1 cellular context compared by ENCODE assay signal in the genomic region with DNA sequence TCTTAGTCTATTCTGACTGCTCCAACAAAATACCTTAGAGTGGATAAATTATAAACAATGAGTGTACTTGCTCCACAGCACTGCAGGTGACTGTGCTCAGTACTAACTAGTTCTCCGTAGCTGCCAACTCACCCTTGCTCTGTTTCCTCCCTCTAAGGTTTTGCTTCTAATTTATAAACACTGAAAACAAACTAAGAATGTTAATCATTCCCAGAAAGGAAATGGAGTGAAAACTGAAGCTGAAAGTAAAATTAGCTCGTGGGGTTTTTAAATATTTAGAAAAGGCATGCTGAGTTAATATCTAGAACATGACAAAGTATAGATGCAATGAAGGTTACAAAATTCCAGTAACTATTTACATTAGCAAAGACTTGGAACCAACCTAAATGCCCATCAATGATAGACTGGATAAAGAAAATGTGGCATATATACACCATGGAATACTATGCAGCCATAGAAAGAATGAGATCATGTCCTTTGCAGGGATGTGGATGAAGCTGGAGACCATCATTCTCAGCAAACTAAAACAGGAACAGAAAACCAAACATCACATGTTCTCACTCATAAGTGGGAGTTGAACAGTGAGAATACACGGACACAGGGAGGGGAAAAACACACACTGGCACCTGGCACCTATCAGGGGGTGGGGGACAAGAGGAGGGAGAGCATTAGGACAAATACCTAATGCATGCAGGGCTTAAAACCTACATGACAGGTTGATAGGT.
TF ChIP-seq lines count a peak whose summit lies in the region.

No MANE protein-coding gene starts in this region.

TF ChIP-seq in GM12878, 131 proteins besides CTCF, POLR2A, EP300 and RAD21:
- TF ChIP-seq ATF2 (IDR thresholded peaks at IDR 0.05; ENCODE audit: low read length) (peak; percentile 32; the same call in 1 of the 2 replicates), JUNB (IDR thresholded peaks at IDR 0.05) (peak; percentile 59), IKZF2 (IDR thresholded peaks at IDR 0.05) (peak; percentile 64 to 75), ZNF217 (IDR thresholded peaks at IDR 0.05) (peak; percentile 61), ETV6 (conservative IDR thresholded peaks at IDR 0.05 in 1 of 2, IDR thresholded peaks at IDR 0.05 in 1 of 2; ENCODE audit: borderline replicate concordance in 1 of 2, low read depth in 1 of 2) (peak in 1 of 2 experiments; percentile 19; a peak in 1 of 4 replicates), FOXM1 (IDR thresholded peaks at IDR 0.05; ENCODE audit: low read depth, low read length) (peak; percentile 68; the same call in 1 of the 2 replicates), RUNX3 (IDR thresholded peaks at IDR 0.05; ENCODE audit: low read length) (peak; percentile 11; the same call in 1 of the 2 replicates), ATF7 (IDR thresholded peaks at IDR 0.05; ENCODE audit: low read depth) (peak; percentile 51; the same call in 1 of the 2 replicates), NFIC (IDR thresholded peaks at IDR 0.05; ENCODE audit: low read depth, low read length) (peak; percentile 86), SPI1 (IDR thresholded peaks at IDR 0.05; ENCODE audit: borderline replicate concordance, insufficient read depth, low read depth, low read length) (peak; percentile 65), MEF2B (IDR thresholded peaks at IDR 0.05; ENCODE audit: partially characterized antibody, poor library complexity, severe bottlenecking) (peak; percentile 25), BHLHE40 (IDR thresholded peaks at IDR 0.05; ENCODE audit: borderline replicate concordance in 1 of 2, low read depth in 2 of 2, low read length in 1 of 2) (peak in 1 of 2 experiments; percentile 24; a peak in 1 of 4 replicates), EED (IDR thresholded peaks at IDR 0.05; ENCODE audit: low read depth) (0 out of 2 replicates have a peak, but pooled peaks have one; percentile 28), DPF2 (IDR thresholded peaks at IDR 0.05) (peak; percentile 50; the same call in 1 of the 2 replicates), IKZF1 (conservative IDR thresholded peaks at IDR 0.05) (peak; percentile 54; the same call in 1 of the 2 replicates), MEF2A (IDR thresholded peaks at IDR 0.05; ENCODE audit: insufficient read depth, low read depth, low read length) (peak; percentile 70)
- TF ChIP-seq, protein P1, sequence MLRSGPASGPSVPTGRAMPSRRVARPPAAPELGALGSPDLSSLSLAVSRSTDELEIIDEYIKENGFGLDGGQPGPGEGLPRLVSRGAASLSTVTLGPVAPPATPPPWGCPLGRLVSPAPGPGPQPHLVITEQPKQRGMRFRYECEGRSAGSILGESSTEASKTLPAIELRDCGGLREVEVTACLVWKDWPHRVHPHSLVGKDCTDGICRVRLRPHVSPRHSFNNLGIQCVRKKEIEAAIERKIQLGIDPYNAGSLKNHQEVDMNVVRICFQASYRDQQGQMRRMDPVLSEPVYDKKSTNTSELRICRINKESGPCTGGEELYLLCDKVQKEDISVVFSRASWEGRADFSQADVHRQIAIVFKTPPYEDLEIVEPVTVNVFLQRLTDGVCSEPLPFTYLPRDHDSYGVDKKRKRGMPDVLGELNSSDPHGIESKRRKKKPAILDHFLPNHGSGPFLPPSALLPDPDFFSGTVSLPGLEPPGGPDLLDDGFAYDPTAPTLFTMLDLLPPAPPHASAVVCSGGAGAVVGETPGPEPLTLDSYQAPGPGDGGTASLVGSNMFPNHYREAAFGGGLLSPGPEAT (IDR thresholded peaks at IDR 0.05; ENCODE audit: low read depth) = peak; percentile 69; the same call in 1 of the 2 replicates
